Comparison of ENCODE assay signal across 21 cellular contexts in the genomic region with DNA sequence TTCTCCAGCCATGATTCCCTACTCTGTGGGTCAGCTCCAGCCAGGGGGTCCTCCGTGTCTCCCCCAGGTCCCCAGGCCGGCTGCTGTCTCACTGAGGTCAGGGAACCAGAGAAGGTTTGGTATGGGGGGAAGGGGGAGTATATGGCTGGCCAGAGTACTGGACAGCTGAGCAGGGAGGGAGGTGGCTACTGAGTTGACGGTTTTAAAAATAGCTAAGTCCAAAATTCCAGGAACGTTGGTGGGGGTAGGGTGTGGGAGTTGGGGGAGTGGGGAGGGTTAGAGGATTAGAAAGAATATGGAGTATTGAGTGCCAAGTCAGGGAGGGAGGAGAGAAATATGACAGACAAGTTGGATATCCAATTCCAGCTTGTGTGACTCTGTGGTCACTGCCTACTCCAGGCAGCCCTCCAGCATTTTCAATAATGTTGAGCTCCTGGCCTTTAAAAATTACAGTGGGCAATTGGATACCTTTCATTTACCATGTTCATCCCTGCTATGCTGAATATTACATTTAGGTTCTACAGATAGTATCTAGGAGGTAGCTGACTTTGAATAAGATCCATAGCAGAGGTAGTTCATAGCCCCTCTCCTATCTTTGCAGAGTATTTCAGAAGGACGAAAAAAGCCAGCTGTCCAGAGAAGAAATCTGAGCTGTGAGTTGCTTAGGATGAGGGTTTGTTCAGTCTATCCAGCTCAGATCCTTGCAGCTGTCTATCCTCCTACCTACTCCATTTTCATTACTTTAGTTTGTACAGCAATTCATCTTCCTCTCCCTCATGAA. TPM values are rescaled to one million over a fixed set of nuclear protein-coding genes. Genes with fewer than 3 reads are reported as not detected.
A peak's percentile ranks its signal among the peaks of the same experiment; 100 is the strongest.
DNase-seq lines count a peak whose midpoint lies in the region; ATAC-seq and TF ChIP-seq lines count a peak whose summit lies in the region.
"Had no signal": no experiment of that assay in that cellular context is flagged by ENCODE, and none has a peak within 500 bp of the region (broad histone marks: within the 10 kb centered on the region; RNA-seq: fewer than 3 reads in every experiment).

HJV (minus strand) TSS at position 114 of the 781 bp plus-strand sequence. CDS start 1,504 bp downstream, outside the sequence.

- H3K4me1 ChIP-seq in heart right ventricle (peaks cover 0 to 25% (median 12%) of the 10 kb centered on the region in 9 donors), right lobe of liver (peaks cover 0 to 12% (median 0%) of the 10 kb centered on the region in 4 donors), adrenal gland (replicated peaks in 1 of 2) (no peaks in the 10 kb centered on the region)

- H3K4me3 ChIP-seq in heart right ventricle (peak within 1 kb of the TSS in 9 of 10 donors; percentile 8 to 54 (median 42)), right lobe of liver (peak within 1 kb of the TSS; percentile 40 to 58 (median 56)), adrenal gland (no peak within 1 kb of the TSS)

- WGBS in heart right ventricle, 2 donors, result 42 to 44% methylated on average over 5 of the region's 5 CpGs
- WGBS in right lobe of liver (ENCODE audit: insufficient coverage, low coverage, low lambda C conversion rate, missing lambda C conversion rate), result 36% methylated on average over 5 of the region's 5 CpGs
- WGBS in adrenal gland, 4 donors, result 60 to 74% (median 62%) methylated on average over 5 of the region's 5 CpGs

- peaks cover 8% of the 10 kb centered on the region for H3K4me1 Mint-ChIP-seq in osteocyte (ENCODE audit: unreplicated experiment)

- TF ChIP-seq POLR2A in right lobe of liver (IDR thresholded peaks at IDR 0.05) (peak; percentile 58), adrenal gland (IDR thresholded peaks at IDR 0.05) (no peak)

- H3K9me3 ChIP-seq in heart right ventricle (no peaks in the 10 kb centered on the region), right lobe of liver (no peaks in the 10 kb centered on the region), adrenal gland (replicated peaks in 1 of 3) (no peaks in the 10 kb centered on the region)

- H3K36me3 ChIP-seq in heart right ventricle, result peaks cover 0 to 7% (median 0%) of the 10 kb centered on the region in 9 donors
- H3K36me3 ChIP-seq in right lobe of liver, result peaks cover 0 to 16% (median 0%) of the 10 kb centered on the region in 4 donors
- H3K36me3 ChIP-seq in adrenal gland (replicated peaks in 1 of 2), result no peaks in the 10 kb centered on the region

- H3K27ac Mint-ChIP-seq in osteocyte (ENCODE audit: unreplicated experiment), result no peak within 1 kb of the TSS
- H3K27ac Mint-ChIP-seq: CD4-positive, CD25-positive, alpha-beta regulatory T cell had no signal

- ATAC-seq in heart right ventricle, result peak; percentile 73 to 90 (median 82)
- ATAC-seq in right lobe of liver, result peak; percentile 62 to 85 (median 75)
- no peak for ATAC-seq in esophagus mucosa
- ATAC-seq: Panc1 had no signal

- no peaks in the 10 kb centered on the region for H3K9me3 Mint-ChIP-seq in osteocyte (ENCODE audit: unreplicated experiment)

- H3K27ac ChIP-seq in 22Rv1, result peak within 1 kb of the TSS; percentile 59
- H3K27ac ChIP-seq in heart right ventricle, result peak within 1 kb of the TSS; percentile 5 to 89 (median 75)
- peak within 1 kb of the TSS; percentile 83 to 91 (median 89) for H3K27ac ChIP-seq in right lobe of liver
- H3K27ac ChIP-seq in adrenal gland, result no peak within 1 kb of the TSS

- TF ChIP-seq CTCF in 22Rv1 (IDR thresholded peaks at IDR 0.05), result no peak
- no peak for TF ChIP-seq CTCF in heart right ventricle (IDR thresholded peaks at IDR 0.05)
- no peak for TF ChIP-seq CTCF in right lobe of liver (IDR thresholded peaks at IDR 0.05)
- no peak for TF ChIP-seq CTCF in osteocyte (IDR thresholded peaks at IDR 0.05)
- TF ChIP-seq CTCF in adrenal gland (IDR thresholded peaks at IDR 0.05), result no peak

- no peak within 1 kb of the TSS for H3K4me3 Mint-ChIP-seq in osteocyte (ENCODE audit: unreplicated experiment)

- DNase-seq in OCI-M1 (lab: John Stamatoyannopoulos, UW) (peak; percentile 70), heart right ventricle (peak in 1 of 2 donors; percentile 48), right lobe of liver (peak; percentile 41 to 87 (median 72)), osteocyte (ENCODE audit: extremely low spot score, unreplicated experiment) (no peak), adrenal gland (no peak)
- DNase-seq in activated CD8-positive, alpha-beta memory T cell treated with anti-CD3 and anti-CD28 coated beads, Interleukin-2, amount 50 U/mL, for 4 hours, result no peak
- DNase-seq: 8988T; CD4-positive, CD25-positive, alpha-beta regulatory T cell; DND-41; GF-D8; GOT3; KG1; NCI-H1092 treated with DMSO at 0.1 percent for 48 hours; NCI-H1694; NCI-H446 treated with DMSO at 0.1 percent for 48 hours; NCI-H774; SHP77 had no signal

- H3K27me3 Mint-ChIP-seq in osteocyte (ENCODE audit: unreplicated experiment), result peaks cover 81% of the 10 kb centered on the region

- intact Hi-C loops in heart right ventricle (cut with DNase I), result no loop called here
- intact Hi-C loops in right lobe of liver (cut with DNase I), result no loop called here
- intact Hi-C loops in adrenal gland (cut with DNase I), result no loop called here

- H3K27me3 ChIP-seq in heart right ventricle, result peaks cover 0 to 47% (median 19%) of the 10 kb centered on the region in 7 donors
- H3K27me3 ChIP-seq in right lobe of liver, result no peaks in the 10 kb centered on the region
- H3K27me3 ChIP-seq in adrenal gland, result peaks cover 15% of the 10 kb centered on the region

- H3K36me3 Mint-ChIP-seq in osteocyte (ENCODE audit: unreplicated experiment), result no peaks in the 10 kb centered on the region
- H3K36me3 Mint-ChIP-seq: CD4-positive, CD25-positive, alpha-beta regulatory T cell had no signal

RNA-seq across cellular contexts. Expression of gene HJV, which starts in this region (rescaled TPM):
- total RNA-seq in heart right ventricle, result 100 to 1,000 TPM in 1 of 10 donors, 10 to 100 TPM in 9; 26.8 to 115 (median 76.5) TPM
- polyA plus RNA-seq in heart right ventricle, result 10 to 100 TPM in 1 of 2 donors, under 1 TPM in 1; 0.52 to 18.8 TPM
- total RNA-seq in right lobe of liver, result 100 to 1,000 TPM in 4 of 6 experiments, 10 to 100 TPM in 2; 53.0 to 215 (median 109) TPM
- not detected in 2 replicates for total RNA-seq in osteocyte
- total RNA-seq in esophagus mucosa, result not detected
- total RNA-seq in adrenal gland, result 1 to 10 TPM in 1 of 8 donors, under 1 TPM in 4, not detected in 3; 0.11 to 1.7 (median 0.41) TPM
- under 1 TPM in 2 of 3 donors, not detected in 1; 0.07 to 0.11 TPM for polyA plus RNA-seq in adrenal gland
- total RNA-seq: CD4-positive, CD25-positive, alpha-beta regulatory T cell; MCF 10A had no signal
- polyA plus RNA-seq: CD4-positive, CD25-positive, alpha-beta regulatory T cell had no signal

Comparison
In these comparisons a context has a peak if more than half of its experiments do, and no peak if none do; other contexts are left out.
1. RNA of gene HJV (total RNA-seq): 53.0 to 215 TPM in right lobe of liver and 26.8 to 115 TPM in heart right ventricle; 0.11 to 1.7 TPM in adrenal gland, not detected in esophagus mucosa (single experiment) and not detected in osteocyte; every median in the first group is over 10 times any median in the second.
2. H3K27ac ChIP-seq: peak in 22Rv1 (single experiment), heart right ventricle (10 of 10) and right lobe of liver (3 of 3); none in adrenal gland (0 of 5).
3. DNase-seq: peak in OCI-M1 (single experiment) and right lobe of liver (3 of 3); none in osteocyte (single experiment), activated CD8-positive, alpha-beta memory T cell treated with anti-CD3 and anti-CD28 coated beads, Interleukin-2, amount 50 U/mL, for 4 hours (single experiment) and adrenal gland (0 of 7).
4. H3K4me3 ChIP-seq: peak in heart right ventricle (9 of 10) and right lobe of liver (3 of 3); none in adrenal gland (0 of 4).